34 cellular contexts compared by ENCODE assay signal in genomic region chr9:2343756-2344155, GRCh38.
"Had no signal": no experiment of that assay in that cellular context is flagged by ENCODE, and none has a peak within 500 bp of the region (broad histone marks: within the 10 kb centered on the region; RNA-seq: fewer than 3 reads in every experiment).

No MANE protein-coding gene starts in this region.

- ATAC-seq: activated CD8-positive, alpha-beta T cell treated with anti-CD3 and anti-CD28 coated beads for 36 hours; activated naive CD4-positive, alpha-beta T cell treated with anti-CD3 and anti-CD28 coated beads, Interleukin-2, amount 50 U/mL, for 72 hours; activated T-cell treated with anti-CD3 and anti-CD28 coated beads, Interleukin-2, amount 50 U/mL, for 4 hours; activated T-cell treated with anti-CD3 and anti-CD28 coated beads, Interleukin-2, amount 50 U/mL, for 72 hours; activated T-helper 17 cell treated with anti-CD3 and anti-CD28 coated beads, Interleukin-2, amount 50 U/mL, for 72 hours; body of pancreas had no signal

- H3K4me1 ChIP-seq: adrenal gland, body of pancreas, breast epithelium had no signal

- H3K9me3 Mint-ChIP-seq: activated CD4-positive, alpha-beta T cell treated with anti-CD3 and anti-CD28 coated beads, Interleukin-2, amount 10 ng/mL, durations not matched to agents 7 days and 5 days; activated T-helper 1 cell treated with anti-CD3 and anti-CD28 coated beads, Interleukin-12 subunit alpha, Interleukin-12 subunit beta, Interleukin-2, Interleukin-4 antibody, amounts not matched to agents 30 ng/mL and 10 ng/mL and 1 ng/mL, durations not matched to agents 14 hours and 24 hours and 36 hours; T-helper 1 cell treated with Interleukin-12 subunit alpha and Interleukin-12 subunit beta and Interleukin-4 antibody, amounts not matched to agents 30 μg/mL and 1 μg/mL, for 36 hours; T-helper 2 cell treated with Interferon-gamma antibody and Interleukin-4, amounts not matched to agents 5 μg/mL and 100 μg/mL, for 36 hours had no signal

- H3K27me3 ChIP-seq: adrenal gland, body of pancreas, brain microvascular endothelial cell, breast epithelium had no signal

- H3K27me3 Mint-ChIP-seq: activated B cell treated with CpG ODN at 0.5 μM for 24 hours; activated CD4-positive, alpha-beta memory T cell treated with anti-CD3 and anti-CD28 coated beads for 36 hours; activated CD4-positive, alpha-beta T cell treated with anti-CD3 and anti-CD28 coated beads, Interleukin-2, amount 10 ng/mL, durations not matched to agents 7 days and 5 days; activated CD8-positive, alpha-beta T cell treated with anti-CD3 and anti-CD28 coated beads for 36 hours; activated naive CD8-positive, alpha-beta T cell treated with anti-CD3 and anti-CD28 coated beads for 36 hours; activated T-helper 17 cell treated with anti-CD3 and anti-CD28 coated beads, Interleukin-2, amount 50 U/mL, for 72 hours had no signal

- H3K9me3 ChIP-seq: adrenal gland, body of pancreas had no signal

- H3K36me3 ChIP-seq: adrenal gland, brain microvascular endothelial cell, breast epithelium had no signal

- H3K4me1 Mint-ChIP-seq: activated B cell treated with CpG ODN at 0.5 μM for 24 hours; activated CD4-positive, alpha-beta T cell treated with anti-CD3 and anti-CD28 coated beads, Interleukin-2, amount 10 ng/mL, durations not matched to agents 7 days and 5 days; activated naive CD8-positive, alpha-beta T cell treated with anti-CD3 and anti-CD28 coated beads for 36 hours; activated T-helper 17 cell treated with anti-CD3 and anti-CD28 coated beads, Interleukin-2, amount 50 U/mL, for 72 hours had no signal

- H3K4me3 Mint-ChIP-seq: activated B cell treated with CpG ODN at 0.5 μM for 24 hours; activated CD4-positive, alpha-beta memory T cell treated with anti-CD3 and anti-CD28 coated beads for 36 hours; activated CD4-positive, alpha-beta T cell treated with anti-CD3 and anti-CD28 coated beads, Interleukin-2, amount 10 ng/mL, durations not matched to agents 7 days and 5 days; activated CD8-positive, alpha-beta T cell treated with anti-CD3 and anti-CD28 coated beads for 36 hours; activated naive CD4-positive, alpha-beta T cell treated with anti-CD3 and anti-CD28 coated beads for 36 hours; activated naive CD8-positive, alpha-beta T cell treated with anti-CD3 and anti-CD28 coated beads for 36 hours; activated T-cell treated with anti-CD3 and anti-CD28 coated beads, Interleukin-2, amount 50 U/mL, for 4 hours; activated T-cell treated with anti-CD3 and anti-CD28 coated beads, Interleukin-2, amount 50 U/mL, for 72 hours; activated T-helper 1 cell treated with anti-CD3 and anti-CD28 coated beads, Interleukin-12 subunit alpha, Interleukin-12 subunit beta, Interleukin-2, Interleukin-4 antibody, amounts not matched to agents 30 ng/mL and 10 ng/mL and 1 ng/mL, durations not matched to agents 14 hours and 24 hours and 36 hours; activated T-helper 17 cell treated with anti-CD3 and anti-CD28 coated beads, Interleukin-2, amount 50 U/mL, for 72 hours; T-helper 1 cell treated with Interleukin-12 subunit alpha and Interleukin-12 subunit beta and Interleukin-4 antibody, amounts not matched to agents 30 μg/mL and 1 μg/mL, for 36 hours; T-helper 2 cell treated with Interferon-gamma antibody and Interleukin-4, amounts not matched to agents 5 μg/mL and 100 μg/mL, for 36 hours had no signal

- H3K27ac Mint-ChIP-seq: activated B cell treated with CpG ODN at 0.5 μM for 24 hours; activated CD4-positive, alpha-beta memory T cell treated with anti-CD3 and anti-CD28 coated beads for 36 hours; activated CD4-positive, alpha-beta T cell treated with anti-CD3 and anti-CD28 coated beads, Interleukin-2, amount 10 ng/mL, durations not matched to agents 7 days and 5 days; activated CD8-positive, alpha-beta T cell treated with anti-CD3 and anti-CD28 coated beads for 36 hours; activated naive CD4-positive, alpha-beta T cell treated with anti-CD3 and anti-CD28 coated beads for 36 hours; activated naive CD4-positive, alpha-beta T cell treated with anti-CD3 and anti-CD28 coated beads, Interleukin-2, amount 50 U/mL, for 72 hours; activated naive CD8-positive, alpha-beta T cell treated with anti-CD3 and anti-CD28 coated beads for 36 hours; activated T-cell treated with anti-CD3 and anti-CD28 coated beads, Interleukin-2, amount 50 U/mL, for 72 hours; activated T-helper 1 cell treated with anti-CD3 and anti-CD28 coated beads, Interleukin-12 subunit alpha, Interleukin-12 subunit beta, Interleukin-2, Interleukin-4 antibody, amounts not matched to agents 30 ng/mL and 10 ng/mL and 1 ng/mL, durations not matched to agents 14 hours and 24 hours and 36 hours; activated T-helper 17 cell treated with anti-CD3 and anti-CD28 coated beads, Interleukin-2, amount 50 U/mL, for 72 hours; T-helper 1 cell treated with Interleukin-12 subunit alpha and Interleukin-12 subunit beta and Interleukin-4 antibody, amounts not matched to agents 30 μg/mL and 1 μg/mL, for 36 hours; T-helper 2 cell treated with Interferon-gamma antibody and Interleukin-4, amounts not matched to agents 5 μg/mL and 100 μg/mL, for 36 hours had no signal

- H3K4me3 ChIP-seq: adrenal gland, body of pancreas, breast epithelium had no signal

- DNase-seq: activated B cell treated with CpG ODN at 0.5 μM for 24 hours; activated CD4-positive, alpha-beta memory T cell treated with anti-CD3 and anti-CD28 coated beads for 36 hours; activated CD4-positive, alpha-beta T cell treated with anti-CD3 and anti-CD28 coated beads for 4 hours; activated CD4-positive, alpha-beta T cell treated with anti-CD3 and anti-CD28 coated beads, Interleukin-2, amount 10 ng/mL, durations not matched to agents 7 days and 5 days; activated CD4-positive, alpha-beta T cell treated with anti-CD3 and anti-CD28 coated beads, Interleukin-2, amount 50 U/mL, for 4 hours; activated CD4-positive, CD25-positive, alpha-beta regulatory T cell treated with anti-CD3 and anti-CD28 coated beads, Interleukin-2, amount 50 U/mL, for 72 hours; activated CD8-positive, alpha-beta memory T cell treated with anti-CD3 and anti-CD28 coated beads, Interleukin-2, amount 50 U/mL, for 4 hours; activated CD8-positive, alpha-beta T cell treated with anti-CD3 and anti-CD28 coated beads for 36 hours; activated effector memory CD4-positive, alpha-beta T cell treated with anti-CD3 and anti-CD28 coated beads, Interleukin-2, amount 50 U/mL, for 16 hours; activated gamma-delta T cell treated with Interleukin-2 at 50 U/mL for 16 hours; activated naive CD4-positive, alpha-beta T cell; activated naive CD4-positive, alpha-beta T cell treated with anti-CD3 and anti-CD28 coated beads for 36 hours; activated naive CD4-positive, alpha-beta T cell treated with anti-CD3 and anti-CD28 coated beads, Interleukin-2, amount 50 U/mL, for 16 hours; activated naive CD8-positive, alpha-beta T cell treated with anti-CD3 and anti-CD28 coated beads for 36 hours; activated T-cell treated with anti-CD3 and anti-CD28 coated beads for 4 hours; activated T-cell treated with anti-CD3 and anti-CD28 coated beads, Interleukin-2, amount 50 U/mL, for 1 hour; activated T-cell treated with anti-CD3 and anti-CD28 coated beads, Interleukin-2, amount 50 U/mL, for 4 hours; activated T-cell treated with anti-CD3 and anti-CD28 coated beads, Interleukin-2, amount 50 U/mL, for 72 hours; adrenal gland; amniotic stem cell; aorta; body of pancreas; brain microvascular endothelial cell; central memory CD4-positive, alpha-beta T cell; T-helper 1 cell; T-helper 2 cell; T-helper 9 cell had no signal

- H3K36me3 Mint-ChIP-seq: activated CD4-positive, alpha-beta memory T cell treated with anti-CD3 and anti-CD28 coated beads for 36 hours; activated naive CD4-positive, alpha-beta T cell treated with anti-CD3 and anti-CD28 coated beads, Interleukin-2, amount 50 U/mL, for 72 hours; activated naive CD8-positive, alpha-beta T cell treated with anti-CD3 and anti-CD28 coated beads for 36 hours had no signal

- H3K27ac ChIP-seq: adrenal gland, body of pancreas, brain microvascular endothelial cell, breast epithelium, VCaP had no signal
